Comparison of ENCODE assay signal across 3 cellular contexts in genomic region chr6:35561113-35561512, GRCh38.
TF ChIP-seq lines count a peak whose summit lies in the region.

No MANE protein-coding gene starts in this region.

TF ChIP-seq in HepG2, 621 proteins besides CTCF, POLR2A, EP300 and RAD21:
- TF ChIP-seq, protein P1, sequence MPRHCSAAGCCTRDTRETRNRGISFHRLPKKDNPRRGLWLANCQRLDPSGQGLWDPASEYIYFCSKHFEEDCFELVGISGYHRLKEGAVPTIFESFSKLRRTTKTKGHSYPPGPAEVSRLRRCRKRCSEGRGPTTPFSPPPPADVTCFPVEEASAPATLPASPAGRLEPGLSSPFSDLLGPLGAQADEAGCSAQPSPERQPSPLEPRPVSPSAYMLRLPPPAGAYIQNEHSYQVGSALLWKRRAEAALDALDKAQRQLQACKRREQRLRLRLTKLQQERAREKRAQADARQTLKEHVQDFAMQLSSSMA (CRISPR knock-in tag; IDR thresholded peaks at IDR 0.05), result no peak
- peak; percentile 85 for TF ChIP-seq ZNF7 (CRISPR knock-in tag; IDR thresholded peaks at IDR 0.05)

TF ChIP-seq in HEK293, 187 proteins besides CTCF, POLR2A, EP300 and RAD21:
- no peak for TF ChIP-seq ZNF639 (tag by site-specific recombination; IDR thresholded peaks at IDR 0.05)
- TF ChIP-seq, protein P2, sequence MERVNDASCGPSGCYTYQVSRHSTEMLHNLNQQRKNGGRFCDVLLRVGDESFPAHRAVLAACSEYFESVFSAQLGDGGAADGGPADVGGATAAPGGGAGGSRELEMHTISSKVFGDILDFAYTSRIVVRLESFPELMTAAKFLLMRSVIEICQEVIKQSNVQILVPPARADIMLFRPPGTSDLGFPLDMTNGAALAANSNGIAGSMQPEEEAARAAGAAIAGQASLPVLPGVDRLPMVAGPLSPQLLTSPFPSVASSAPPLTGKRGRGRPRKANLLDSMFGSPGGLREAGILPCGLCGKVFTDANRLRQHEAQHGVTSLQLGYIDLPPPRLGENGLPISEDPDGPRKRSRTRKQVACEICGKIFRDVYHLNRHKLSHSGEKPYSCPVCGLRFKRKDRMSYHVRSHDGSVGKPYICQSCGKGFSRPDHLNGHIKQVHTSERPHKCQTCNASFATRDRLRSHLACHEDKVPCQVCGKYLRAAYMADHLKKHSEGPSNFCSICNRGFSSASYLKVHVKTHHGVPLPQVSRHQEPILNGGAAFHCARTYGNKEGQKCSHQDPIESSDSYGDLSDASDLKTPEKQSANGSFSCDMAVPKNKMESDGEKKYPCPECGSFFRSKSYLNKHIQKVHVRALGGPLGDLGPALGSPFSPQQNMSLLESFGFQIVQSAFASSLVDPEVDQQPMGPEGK (tag by site-specific recombination; IDR thresholded peaks at IDR 0.05), result no peak
- TF ChIP-seq ZNF184 (tag by site-specific recombination; IDR thresholded peaks at IDR 0.05), result peak; percentile 63; the same call in 1 of the 2 replicates
- TF ChIP-seq ZNF561 (tag by site-specific recombination; IDR thresholded peaks at IDR 0.05; ENCODE audit: borderline replicate concordance), result no peak

TF ChIP-seq in K562, 482 proteins besides CTCF, POLR2A, EP300 and RAD21:
- TF ChIP-seq EZH2 (IDR thresholded peaks at IDR 0.05; ENCODE audit: borderline replicate concordance, low read depth, low read length) (peak; percentile 35; the same call in 1 of the 2 replicates), NFATC3 (IDR thresholded peaks at IDR 0.05) (no peak)
